ENCODE assay signal across 1 cellular context in genomic region chr1:2377751-2378440, GRCh38.
TF ChIP-seq lines count a peak whose summit lies in the region.

No MANE protein-coding gene starts in this region.

TF ChIP-seq in WTC11, 78 proteins besides CTCF, POLR2A, EP300 and RAD21 (continued from another document):
- TF ChIP-seq ZNF138 (CRISPR knock-in tag; conservative IDR thresholded peaks at IDR 0.05) = no peak
- no peak for TF ChIP-seq CREB1 (CRISPR knock-in tag; IDR thresholded peaks at IDR 0.05)
- no peak for TF ChIP-seq FOXP4 (CRISPR knock-in tag; IDR thresholded peaks at IDR 0.05)
- TF ChIP-seq JUN (CRISPR knock-in tag; IDR thresholded peaks at IDR 0.05) = no peak
- TF ChIP-seq, protein P1, sequence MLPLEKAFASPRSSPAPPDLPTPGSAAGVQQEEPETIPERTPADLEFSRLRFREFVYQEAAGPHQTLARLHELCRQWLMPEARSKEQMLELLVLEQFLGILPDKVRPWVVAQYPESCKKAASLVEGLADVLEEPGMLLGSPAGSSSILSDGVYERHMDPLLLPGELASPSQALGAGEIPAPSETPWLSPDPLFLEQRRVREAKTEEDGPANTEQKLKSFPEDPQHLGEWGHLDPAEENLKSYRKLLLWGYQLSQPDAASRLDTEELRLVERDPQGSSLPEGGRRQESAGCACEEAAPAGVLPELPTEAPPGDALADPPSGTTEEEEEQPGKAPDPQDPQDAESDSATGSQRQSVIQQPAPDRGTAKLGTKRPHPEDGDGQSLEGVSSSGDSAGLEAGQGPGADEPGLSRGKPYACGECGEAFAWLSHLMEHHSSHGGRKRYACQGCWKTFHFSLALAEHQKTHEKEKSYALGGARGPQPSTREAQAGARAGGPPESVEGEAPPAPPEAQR (CRISPR knock-in tag; IDR thresholded peaks at IDR 0.05) = no peak
- TF ChIP-seq IRF2 (CRISPR knock-in tag; IDR thresholded peaks at IDR 0.05; ENCODE audit: borderline replicate concordance, low read depth) = no peak
